Comparison of ENCODE assay signal across 8 cellular contexts in genomic region chr2:240568678-240569522, GRCh38. TPM values are rescaled to one million over a fixed set of nuclear protein-coding genes. Genes with fewer than 3 reads are reported as not detected.
DNase-seq lines count a peak whose midpoint lies in the region; ATAC-seq, FAIRE-seq and TF ChIP-seq lines count a peak whose summit lies in the region.

No MANE protein-coding gene starts in this region.

- TF ChIP-seq CTCF in CD4-positive, alpha-beta T cell (IDR thresholded peaks at IDR 0.05) = no peak
- no peak for TF ChIP-seq CTCF in bronchial epithelial cell (IDR thresholded peaks at IDR 0.05; ENCODE audit: insufficient read depth, low read length, severe bottlenecking)

- CTCF ChIA-PET in CD4-positive, alpha-beta T cell (lab: Charles Lee) = interaction anchor here (1.3 to 4.8 kb wide), 4 partner anchors 11 to 20 kb away, joined by 3 to 54 read pairs (median 15); partner anchors contain the start of genes ANKMY1 and CAPN10

- intact Hi-C loops in CD4-positive, alpha-beta T cell (cut with DNase I, micrococcal nuclease) = loop anchor here (1.0 to 10.0 kb wide), 10 partner anchors 16 to 1316 kb away; partner anchors contain the start of genes COPS9 (in 1 of the 2), FARP2 (in 1 of the 2), GPR35 (in 1 of the 2) and HDAC4 (in 1 of the 2)

- peaks cover 46% of the 10 kb centered on the region for H3K36me3 Mint-ChIP-seq in CD4-positive, alpha-beta T cell (ENCODE audit: low read depth)

- no peaks in the 10 kb centered on the region for H3K27me3 Mint-ChIP-seq in CD4-positive, alpha-beta T cell

- H3K9ac ChIP-seq in HUES64 (ENCODE audit: low read depth, low read length) (peak overlapping the region; percentile 58), skeletal muscle tissue (ENCODE audit: low read depth in 1 of 3, low read length in 3 of 3) (peak overlapping the region; percentile 72 to 88 (median 74))

- H3K9me3 ChIP-seq in CD4-positive, alpha-beta T cell (ENCODE audit: control insufficient read depth, low read length) = no peaks in the 10 kb centered on the region
- H3K9me3 ChIP-seq in HUES64 (ENCODE audit: insufficient read depth, low read depth, low read length) (no peaks in the 10 kb centered on the region), skeletal muscle tissue (ENCODE audit: control insufficient read depth in 3 of 3, low read length in 3 of 3) (no peaks in the 10 kb centered on the region)

- H3K9me3 Mint-ChIP-seq in CD4-positive, alpha-beta T cell = no peaks in the 10 kb centered on the region

- H3K27ac Mint-ChIP-seq in CD4-positive, alpha-beta T cell = peak overlapping the region; percentile 82

- peaks cover 63% of the 10 kb centered on the region for H3K4me1 Mint-ChIP-seq in CD4-positive, alpha-beta T cell (ENCODE audit: low read depth)

- POLR2A ChIA-PET in CD4-positive, alpha-beta T cell (lab: Charles Lee) = interaction anchor here (0.6 to 7.3 kb wide), 10 partner anchors 8 to 136 kb away, joined by 3 to 224 read pairs (median 4); partner anchors contain the start of genes ANKMY1, CAPN10 and DUSP28

- DNase-seq in CD4-positive, alpha-beta T cell = peak; percentile 30 to 70 (median 59)
- DNase-seq in GM19238 (ENCODE audit: insufficient read length, low spot score) (peak; percentile 68), T-helper 2 cell (peak in 4 of 5 experiments; percentile 33 to 85 (median 58)), bronchial epithelial cell (ENCODE audit: low read depth) (no peak), inferior parietal cortex (ENCODE audit: extremely low spot score) (peak; percentile 53)

- no peaks in the 10 kb centered on the region for H3K27me3 ChIP-seq in CD4-positive, alpha-beta T cell (ENCODE audit: control insufficient read depth, insufficient read depth, low read length)
- H3K27me3 ChIP-seq in HUES64 (ENCODE audit: insufficient read depth, low read length) = peaks cover 34% of the 10 kb centered on the region
- H3K27me3 ChIP-seq in bronchial epithelial cell (ENCODE audit: control insufficient read depth, insufficient read depth, low read length) = no peaks in the 10 kb centered on the region
- H3K27me3 ChIP-seq in skeletal muscle tissue (ENCODE audit: control insufficient read depth in 3 of 3, insufficient read depth in 3 of 3, low read length in 3 of 3) = no peaks in the 10 kb centered on the region

- peak overlapping the region; percentile 66 for H3K27ac ChIP-seq in CD4-positive, alpha-beta T cell (ENCODE audit: low read depth, low read length)
- H3K27ac ChIP-seq in HUES64 (ENCODE audit: low read depth, low read length) (no peak overlapping the region), skeletal muscle tissue (ENCODE audit: low read depth, low read length) (no peak overlapping the region)

- no peaks in the 10 kb centered on the region for H3K36me3 ChIP-seq in HUES64 (ENCODE audit: insufficient read depth, low read length)
- H3K36me3 ChIP-seq in bronchial epithelial cell (ENCODE audit: control insufficient read depth, insufficient read depth, low read length) = no peaks in the 10 kb centered on the region
- peaks cover 4 to 7% (median 4%) of the 10 kb centered on the region in 3 donors for H3K36me3 ChIP-seq in skeletal muscle tissue (ENCODE audit: control insufficient read depth in 3 of 3, insufficient read depth in 3 of 3, low read length in 3 of 3)

- peak; percentile 2 for ATAC-seq in CD4-positive, alpha-beta T cell (ENCODE audit: poor library complexity)
- ATAC-seq in GM18517 (IDR thresholded peaks at IDR 0.05; ENCODE audit: unreplicated experiment) = no peak

- peak overlapping the region; percentile 87 for H3K4me3 Mint-ChIP-seq in CD4-positive, alpha-beta T cell

- no peak for FAIRE-seq in bronchial epithelial cell (lab: Jason Lieb, UNC)

- 4% methylated on average over 93 of the region's 93 CpGs for WGBS in HUES64

- H3K4me3 ChIP-seq in HUES64 (ENCODE audit: low read length) = peak overlapping the region; percentile 55
- H3K4me3 ChIP-seq in bronchial epithelial cell (ENCODE audit: low read depth, low read length) = peak overlapping the region; percentile 53
- peak overlapping the region; percentile 79 to 83 (median 83) for H3K4me3 ChIP-seq in skeletal muscle tissue (ENCODE audit: low read length in 3 of 3)

- H3K4me1 ChIP-seq in HUES64 (ENCODE audit: insufficient read depth, low read length) = peaks cover 9% of the 10 kb centered on the region; the same call in 1 of the 2 replicates
- H3K4me1 ChIP-seq in skeletal muscle tissue (ENCODE audit: control insufficient read depth in 3 of 3, insufficient read depth in 3 of 3, low read length in 3 of 3) = peaks cover 35 to 54% (median 47%) of the 10 kb centered on the region in 3 donors

RNA-seq across cellular contexts. Expression of gene RNPEPL1, which starts 0.6 kb away (rescaled TPM):
- total RNA-seq in CD4-positive, alpha-beta T cell = 10 to 100 TPM; 73.0 to 78.8 TPM
- 7.3 TPM for polyA plus RNA-seq in HUES64 (2013, experiment 1 of 2)
- 8.7 TPM for polyA plus RNA-seq in HUES64 (2013, experiment 2 of 2)
- total RNA-seq in bronchial epithelial cell = 10.8 and 12.3 TPM in 2 replicates
- total RNA-seq in skeletal muscle tissue = 15.7 TPM

RNA-seq across cellular contexts. Expression of gene DUSP28, which starts 8.7 kb away (rescaled TPM):
- 10 to 100 TPM; 18.3 to 18.9 TPM for total RNA-seq in CD4-positive, alpha-beta T cell
- polyA plus RNA-seq in HUES64 (2013, experiment 1 of 2) = 4.3 TPM
- polyA plus RNA-seq in HUES64 (2013, experiment 2 of 2) = 2.7 TPM
- total RNA-seq in bronchial epithelial cell (1.9 and 2.1 TPM in 2 replicates), skeletal muscle tissue (8.4 TPM)

RNA-seq across cellular contexts. Expression of gene ANKMY1, which starts 11.1 kb away (rescaled TPM):
- total RNA-seq in CD4-positive, alpha-beta T cell = 10 to 100 TPM; 25.7 to 26.2 TPM
- polyA plus RNA-seq in HUES64 (2013, experiment 1 of 2) = 3.0 TPM
- 3.6 TPM for polyA plus RNA-seq in HUES64 (2013, experiment 2 of 2)
- total RNA-seq in bronchial epithelial cell (10.8 and 15.8 TPM in 2 replicates), skeletal muscle tissue (5.2 TPM)

RNA-seq across cellular contexts. Expression of gene CAPN10, which starts 17.6 kb away (rescaled TPM):
- 10 to 100 TPM; 40.6 to 42.1 TPM for total RNA-seq in CD4-positive, alpha-beta T cell
- 23.9 TPM for polyA plus RNA-seq in HUES64 (2013, experiment 1 of 2)
- 22.4 TPM for polyA plus RNA-seq in HUES64 (2013, experiment 2 of 2)
- total RNA-seq in bronchial epithelial cell (13.4 and 22.4 TPM in 2 replicates), skeletal muscle tissue (12.0 TPM)

RNA-seq across cellular contexts. Expression of gene GPR35, which starts 56.4 kb away (rescaled TPM):
- total RNA-seq in CD4-positive, alpha-beta T cell = 1 to 10 TPM; 7.1 to 7.2 TPM
- 0.40 TPM for polyA plus RNA-seq in HUES64 (2013, experiment 1 of 2)
- 0.57 TPM for polyA plus RNA-seq in HUES64 (2013, experiment 2 of 2)
- total RNA-seq in bronchial epithelial cell = 0.26 and 0.38 TPM in 2 replicates
- 1.0 TPM for total RNA-seq in skeletal muscle tissue
